In genomic region chr18:75406491-75407445, GRCh38 we compare ENCODE assay signal across 1 cellular context.
TF ChIP-seq lines count a peak whose summit lies in the region.

No MANE protein-coding gene starts in this region.

TF ChIP-seq in K562, 482 proteins besides CTCF, POLR2A, EP300 and RAD21 (continued from another document):
- TF ChIP-seq ZNF740 (CRISPR knock-in tag; IDR thresholded peaks at IDR 0.05) (no peak), ZNF740 (tag; IDR thresholded peaks at IDR 0.05) (no peak), HNRNPH1 (optimal IDR thresholded peaks at IDR 0.05; ENCODE audit: low read depth, low read length) (no peak), HEY1 (CRISPR knock-in tag; IDR thresholded peaks at IDR 0.05; ENCODE audit: borderline replicate concordance) (no peak), L3MBTL2 (IDR thresholded peaks at IDR 0.05) (peak; percentile 33; the same call in 1 of the 2 replicates), NR2C2 (CRISPR knock-in tag; IDR thresholded peaks at IDR 0.05) (peak; percentile 41; the same call in 1 of the 2 replicates), NR2C2 (tag; IDR thresholded peaks at IDR 0.05) (peak; percentile 92), STAG1 (CRISPR knock-in tag; IDR thresholded peaks at IDR 0.05; ENCODE audit: borderline replicate concordance) (no peak), ZBTB33 (CRISPR knock-in tag; IDR thresholded peaks at IDR 0.05) (no peak)
- TF ChIP-seq, protein P1, sequence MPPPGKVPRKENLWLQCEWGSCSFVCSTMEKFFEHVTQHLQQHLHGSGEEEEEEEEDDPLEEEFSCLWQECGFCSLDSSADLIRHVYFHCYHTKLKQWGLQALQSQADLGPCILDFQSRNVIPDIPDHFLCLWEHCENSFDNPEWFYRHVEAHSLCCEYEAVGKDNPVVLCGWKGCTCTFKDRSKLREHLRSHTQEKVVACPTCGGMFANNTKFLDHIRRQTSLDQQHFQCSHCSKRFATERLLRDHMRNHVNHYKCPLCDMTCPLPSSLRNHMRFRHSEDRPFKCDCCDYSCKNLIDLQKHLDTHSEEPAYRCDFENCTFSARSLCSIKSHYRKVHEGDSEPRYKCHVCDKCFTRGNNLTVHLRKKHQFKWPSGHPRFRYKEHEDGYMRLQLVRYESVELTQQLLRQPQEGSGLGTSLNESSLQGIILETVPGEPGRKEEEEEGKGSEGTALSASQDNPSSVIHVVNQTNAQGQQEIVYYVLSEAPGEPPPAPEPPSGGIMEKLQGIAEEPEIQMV (tag; conservative IDR thresholded peaks at IDR 0.05; ENCODE audit: low read depth) = no peak
- TF ChIP-seq, protein P2, sequence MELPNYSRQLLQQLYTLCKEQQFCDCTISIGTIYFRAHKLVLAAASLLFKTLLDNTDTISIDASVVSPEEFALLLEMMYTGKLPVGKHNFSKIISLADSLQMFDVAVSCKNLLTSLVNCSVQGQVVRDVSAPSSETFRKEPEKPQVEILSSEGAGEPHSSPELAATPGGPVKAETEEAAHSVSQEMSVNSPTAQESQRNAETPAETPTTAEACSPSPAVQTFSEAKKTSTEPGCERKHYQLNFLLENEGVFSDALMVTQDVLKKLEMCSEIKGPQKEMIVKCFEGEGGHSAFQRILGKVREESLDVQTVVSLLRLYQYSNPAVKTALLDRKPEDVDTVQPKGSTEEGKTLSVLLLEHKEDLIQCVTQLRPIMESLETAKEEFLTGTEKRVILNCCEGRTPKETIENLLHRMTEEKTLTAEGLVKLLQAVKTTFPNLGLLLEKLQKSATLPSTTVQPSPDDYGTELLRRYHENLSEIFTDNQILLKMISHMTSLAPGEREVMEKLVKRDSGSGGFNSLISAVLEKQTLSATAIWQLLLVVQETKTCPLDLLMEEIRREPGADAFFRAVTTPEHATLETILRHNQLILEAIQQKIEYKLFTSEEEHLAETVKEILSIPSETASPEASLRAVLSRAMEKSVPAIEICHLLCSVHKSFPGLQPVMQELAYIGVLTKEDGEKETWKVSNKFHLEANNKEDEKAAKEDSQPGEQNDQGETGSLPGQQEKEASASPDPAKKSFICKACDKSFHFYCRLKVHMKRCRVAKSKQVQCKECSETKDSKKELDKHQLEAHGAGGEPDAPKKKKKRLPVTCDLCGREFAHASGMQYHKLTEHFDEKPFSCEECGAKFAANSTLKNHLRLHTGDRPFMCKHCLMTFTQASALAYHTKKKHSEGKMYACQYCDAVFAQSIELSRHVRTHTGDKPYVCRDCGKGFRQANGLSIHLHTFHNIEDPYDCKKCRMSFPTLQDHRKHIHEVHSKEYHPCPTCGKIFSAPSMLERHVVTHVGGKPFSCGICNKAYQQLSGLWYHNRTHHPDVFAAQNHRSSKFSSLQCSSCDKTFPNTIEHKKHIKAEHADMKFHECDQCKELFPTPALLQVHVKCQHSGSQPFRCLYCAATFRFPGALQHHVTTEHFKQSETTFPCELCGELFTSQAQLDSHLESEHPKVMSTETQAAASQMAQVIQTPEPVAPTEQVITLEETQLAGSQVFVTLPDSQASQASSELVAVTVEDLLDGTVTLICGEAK (IDR thresholded peaks at IDR 0.05) = peak; percentile 67
- TF ChIP-seq, protein P2 (CRISPR knock-in tag; IDR thresholded peaks at IDR 0.05) = no peak
